14 cellular contexts compared by ENCODE assay signal in the genomic region with DNA sequence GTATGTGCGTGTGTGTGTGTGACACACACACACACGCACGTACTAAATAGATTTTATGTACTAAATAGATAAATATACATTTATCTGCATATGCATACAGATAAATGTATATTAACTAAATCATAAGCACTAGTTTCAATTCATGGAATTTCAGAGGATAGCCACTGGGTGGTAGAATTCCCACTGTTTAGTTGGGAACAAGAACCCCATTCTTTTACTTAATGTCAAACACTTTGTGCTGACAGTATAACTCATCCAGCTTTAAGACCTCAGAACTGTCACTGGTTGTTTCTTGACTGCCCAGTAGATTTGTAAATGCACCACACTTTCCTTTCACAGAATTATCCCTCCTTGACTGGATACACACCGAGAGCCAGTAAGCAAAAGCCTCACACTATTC. TPM values are rescaled to one million over a fixed set of nuclear protein-coding genes. Genes with fewer than 3 reads are reported as not detected.
DNase-seq lines count a peak whose midpoint lies in the region; ATAC-seq, FAIRE-seq and TF ChIP-seq lines count a peak whose summit lies in the region.
"Had no signal": no experiment of that assay in that cellular context is flagged by ENCODE, and none has a peak within 500 bp of the region (broad histone marks: within the 10 kb centered on the region; RNA-seq: fewer than 3 reads in every experiment).

No MANE protein-coding gene starts in this region.

- no peak overlapping the region for H3K9ac ChIP-seq in H9 (ENCODE audit: extremely low read depth, insufficient read length, low read length)
- H3K9ac ChIP-seq: KMS-11 had no signal

- in situ Hi-C loops in astrocyte of the spinal cord (cut with HindIII; ENCODE audit: low sequenced_read_pairs) = no loop called here

- no peak overlapping the region for H3K14ac ChIP-seq in H9 (ENCODE audit: insufficient read depth, low read length)

- H4K8ac ChIP-seq in H9 (replicated peaks; ENCODE audit: insufficient read length, low read depth, low read length) = no peak overlapping the region

- no peak overlapping the region for H3K23ac ChIP-seq in H9 (ENCODE audit: insufficient read length, low read depth, low read length)

- H3K4me3 Mint-ChIP-seq in H9 = no peak overlapping the region

- no peaks in the 10 kb centered on the region for H4K20me1 ChIP-seq in H9 (ENCODE audit: control insufficient read depth, insufficient read depth, insufficient read length)

- H4K5ac ChIP-seq in H9 (ENCODE audit: insufficient read length, low read depth, low read length) = no peak overlapping the region

- H3K23me2 ChIP-seq in H9 (ENCODE audit: insufficient read length, low read depth, low read length, poor library complexity, severe bottlenecking) = no peaks in the 10 kb centered on the region

- no peak overlapping the region for H2BK20ac ChIP-seq in H9 (ENCODE audit: low read depth, low read length, poor library complexity, severe bottlenecking)

- H3K4me1 Mint-ChIP-seq in H9 = peaks cover 17 to 18% of the 10 kb centered on the region in 2 experiments

- no peaks in the 10 kb centered on the region for H3K27me3 Mint-ChIP-seq in H9 (ENCODE audit: low read depth)

- H3K27ac ChIP-seq in H9 (ENCODE audit: insufficient read length, low read depth, low read length) (no peak overlapping the region), small intestine (ENCODE audit: low read depth in 1 of 2, low read length in 1 of 2) (peak overlapping the region in 1 of 2 donors; percentile 11)
- H3K27ac ChIP-seq: KMS-11 had no signal

- no CpG with 5 or more reads among the region's 4 CpGs for WGBS in H9 (ENCODE audit: extremely low coverage, insufficient read length, low lambda C conversion rate)
- 36 to 74% (median 37%) methylated on average over 4 of the region's 4 CpGs for WGBS in small intestine, 3 donors

- peaks cover 0 to 2% of the 10 kb centered on the region in 2 donors for H3K36me3 ChIP-seq in small intestine (ENCODE audit: control insufficient read depth in 2 of 2, insufficient read depth in 2 of 2, low read length in 2 of 2)
- H3K36me3 ChIP-seq: suprapubic skin had no signal

- H2BK5ac ChIP-seq in H9 (ENCODE audit: insufficient read length, low read length) = no peak overlapping the region

- no peak overlapping the region for H2AK5ac ChIP-seq in H9 (ENCODE audit: insufficient read length, low read length)

- H3K36me3 Mint-ChIP-seq in H9 (ENCODE audit: insufficient read depth in 1 of 3, low read depth in 3 of 3) = peaks cover 2 to 4% (median 3%) of the 10 kb centered on the region in 3 experiments; a peak in 5 of 7 replicates

- no peaks in the 10 kb centered on the region for H3K79me2 ChIP-seq in H9 (ENCODE audit: insufficient read depth, low read length)

- H3K4me2 ChIP-seq in H9 (ENCODE audit: insufficient read depth, insufficient read length, low read length) = no peak overlapping the region
- H3K4me2 ChIP-seq: KMS-11 had no signal

- no peak overlapping the region for H2AFZ ChIP-seq in H9 (ENCODE audit: low read length)

- no peak overlapping the region for H3K18ac ChIP-seq in H9 (ENCODE audit: insufficient read length, low read depth, low read length)

- H3K4me1 ChIP-seq in H9 (ENCODE audit: insufficient read depth, low read length) (no peaks in the 10 kb centered on the region), small intestine (ENCODE audit: control insufficient read depth in 2 of 2, insufficient read depth in 1 of 2, low read depth in 1 of 2, low read length in 1 of 2) (peaks cover 7% of the 10 kb centered on the region in 2 donors)
- H3K4me1 ChIP-seq: suprapubic skin had no signal

- no peak overlapping the region for H3K56ac ChIP-seq in H9 (ENCODE audit: insufficient read length, low read depth, low read length)

- H3K27me3 ChIP-seq in H9 (ENCODE audit: insufficient read depth, low read length) (no peaks in the 10 kb centered on the region), small intestine (ENCODE audit: control insufficient read depth in 2 of 2, insufficient read depth in 2 of 2, low read length in 2 of 2) (no peaks in the 10 kb centered on the region)
- H3K27me3 ChIP-seq: suprapubic skin had no signal

- no peak overlapping the region for H4K91ac ChIP-seq in H9 (ENCODE audit: insufficient read length, low read depth, low read length)

- no peak for FAIRE-seq in small intestine (lab: Jason Lieb, UNC)
- FAIRE-seq: islet of Langerhans had no signal

- TF ChIP-seq CTCF in H9 (conservative IDR thresholded peaks at IDR 0.05) (peak; percentile 40; the same call in 2 of the 3 replicates), astrocyte of the spinal cord (IDR thresholded peaks at IDR 0.05; ENCODE audit: low read depth, low read length) (peak; percentile 30)

- H2BK120ac ChIP-seq in H9 (ENCODE audit: low read depth, low read length, poor library complexity, severe bottlenecking) = no peak overlapping the region

- H3K9me3 ChIP-seq in H9 (ENCODE audit: control insufficient read depth, low read depth, low read length) = no peaks in the 10 kb centered on the region
- no peaks in the 10 kb centered on the region for H3K9me3 ChIP-seq in small intestine (ENCODE audit: control insufficient read depth, low read depth)
- H3K9me3 ChIP-seq: suprapubic skin had no signal

- peaks cover 3 to 7% of the 10 kb centered on the region in 2 experiments; a peak in 4 of 5 replicates for H3K9me3 Mint-ChIP-seq in H9

- H3K79me1 ChIP-seq in H9 (ENCODE audit: insufficient read depth, low read depth, low read length, poor library complexity, severe bottlenecking) = no peaks in the 10 kb centered on the region

- no peak overlapping the region for H2BK15ac ChIP-seq in H9 (ENCODE audit: low read depth, low read length)

- no peak overlapping the region for H3T11ph ChIP-seq in H9 (ENCODE audit: low read length)

- no peak overlapping the region for H2BK12ac ChIP-seq in H9 (ENCODE audit: insufficient read length, low read depth, low read length)

- ATAC-seq in GM18909 (IDR thresholded peaks at IDR 0.05; ENCODE audit: poor library complexity, unreplicated experiment) (no peak), GM21576 (IDR thresholded peaks at IDR 0.05; ENCODE audit: unreplicated experiment) (no peak)
- ATAC-seq: activated CD4-positive, CD25-positive, alpha-beta regulatory T cell treated with anti-CD3 and anti-CD28 coated beads, Interleukin-2, amount 50 U/mL, for 24 hours had no signal

- no peak overlapping the region; a peak in 1 of 7 replicates for H3K27ac Mint-ChIP-seq in H9

- H3K4ac ChIP-seq in H9 (ENCODE audit: low read depth, low read length) = no peak overlapping the region

- H3K4me3 ChIP-seq in astrocyte of the spinal cord (ENCODE audit: low read depth, low read length) (no peak overlapping the region), small intestine (ENCODE audit: low read depth in 1 of 2, low read length in 2 of 2) (no peak overlapping the region)
- H3K4me3 ChIP-seq: suprapubic skin had no signal

- no peak for DNase-seq in H9
- DNase-seq in astrocyte of the spinal cord (ENCODE audit: low read depth, low spot score) = peak; percentile 43
- peak; percentile 76 for DNase-seq in inferior parietal cortex (ENCODE audit: extremely low spot score)
- peak; percentile 26 for DNase-seq in small intestine
- DNase-seq in DMS114 treated with DMSO at 0.1 percent for 48 hours (lab: John Stamatoyannopoulos, UW; ENCODE audit: unreplicated experiment) = no peak
- DNase-seq: activated effector memory CD4-positive, alpha-beta T cell treated with Interleukin-2 at 50 U/mL for 16 hours; NCI-H226; occipital lobe had no signal

RNA-seq across cellular contexts. Expression of gene PPARGC1A, which starts 32.5 kb away (rescaled TPM):
- total RNA-seq in H9 (2021) = 1.2 and 1.7 TPM in 2 replicates
- 1 to 10 TPM; 2.6 to 8.1 (median 5.4) TPM for polyA plus RNA-seq in small intestine

Comparison
In these comparisons a context has a peak if more than half of its experiments do, and no peak if none do; other contexts are left out.
1. DNase-seq: peak in astrocyte of the spinal cord (single experiment), inferior parietal cortex (single experiment) and small intestine (single experiment); none in H9 (single experiment) and DMS114 treated with DMSO at 0.1 percent for 48 hours (single experiment).